Comparison of ENCODE assay signal across 9 cellular contexts in the genomic region with DNA sequence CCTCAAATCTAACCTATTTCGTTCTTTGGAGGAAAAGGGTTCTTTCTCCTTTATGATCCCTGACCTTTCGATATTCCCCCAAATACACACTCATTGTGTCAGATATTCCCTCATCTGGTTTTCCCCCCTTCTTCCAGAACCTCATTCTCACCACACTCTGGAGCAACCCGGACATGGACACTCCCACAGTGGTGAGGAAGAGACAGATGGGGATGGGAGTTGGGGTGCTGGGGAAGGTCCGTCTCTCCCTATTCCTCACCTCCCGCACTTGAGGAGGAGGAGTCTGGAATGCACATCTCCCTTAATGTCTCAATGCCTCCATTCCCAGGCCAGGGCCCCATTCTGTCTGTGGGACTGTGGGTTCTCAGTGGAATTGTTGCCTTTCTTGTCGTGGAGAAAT. TPM values are rescaled to one million over a fixed set of nuclear protein-coding genes. Genes with fewer than 3 reads are reported as not detected.
DNase-seq lines count a peak whose midpoint lies in the region; ATAC-seq and TF ChIP-seq lines count a peak whose summit lies in the region.
"Had no signal": no experiment of that assay in that cellular context is flagged by ENCODE, and none has a peak within 500 bp of the region (broad histone marks: within the 10 kb centered on the region; RNA-seq: fewer than 3 reads in every experiment).

No MANE protein-coding gene starts in this region.

- POLR2A ChIA-PET in CD4-positive, alpha-beta memory T cell (lab: Charles Lee; ENCODE audit: partially characterized antibody) = no interaction called here
- POLR2A ChIA-PET in OCI-LY7 (lab: Charles Lee) = no interaction called here

- CTCF ChIA-PET in CD4-positive, alpha-beta memory T cell (lab: Charles Lee; ENCODE audit: partially characterized antibody) = no interaction called here
- CTCF ChIA-PET in OCI-LY7 (lab: Charles Lee; ENCODE audit: unreplicated experiment) = no interaction called here

- no peaks in the 10 kb centered on the region for H3K27me3 Mint-ChIP-seq in CD4-positive, alpha-beta memory T cell
- H3K27me3 Mint-ChIP-seq in endothelial cell (ENCODE audit: unreplicated experiment) (peaks cover 19% of the 10 kb centered on the region), osteocyte (ENCODE audit: unreplicated experiment) (no peaks in the 10 kb centered on the region)

- H4K20me1 ChIP-seq in OCI-LY7 (ENCODE audit: insufficient read depth, low read length) = no peaks in the 10 kb centered on the region; the same call in 1 of the 2 replicates

- no peak for ATAC-seq in HG03280 (IDR thresholded peaks at IDR 0.05; ENCODE audit: unreplicated experiment)
- ATAC-seq: left lobe of liver had no signal

- no peaks in the 10 kb centered on the region for H3K27me3 ChIP-seq in CD4-positive, alpha-beta memory T cell (ENCODE audit: insufficient read depth, low read length)

- no peak for DNase-seq in CD4-positive, alpha-beta memory T cell
- DNase-seq in OCI-LY7 (ENCODE audit: low spot score) = no peak
- no peak for DNase-seq in endothelial cell (ENCODE audit: low spot score)
- DNase-seq in osteocyte (ENCODE audit: extremely low spot score, unreplicated experiment) = no peak
- DNase-seq in MV-4-11 (lab: John Stamatoyannopoulos, UW) = no peak
- DNase-seq in posterior cingulate gyrus = no peak
- DNase-seq in head of caudate nucleus = no peak

- H3K9me2 ChIP-seq in OCI-LY7 (ENCODE audit: insufficient read depth, low read length) = no peaks in the 10 kb centered on the region

- no peak overlapping the region for H2AFZ ChIP-seq in OCI-LY7 (ENCODE audit: low read length)

- no peak overlapping the region for H3K27ac ChIP-seq in CD4-positive, alpha-beta memory T cell (ENCODE audit: low read depth, low read length)
- no peak overlapping the region for H3K27ac ChIP-seq in OCI-LY7 (ENCODE audit: low read depth, low read length, poor library complexity, severe bottlenecking)

- H3K9me3 ChIP-seq in CD4-positive, alpha-beta memory T cell (ENCODE audit: control insufficient read depth in 1 of 2, low read length in 2 of 2) = no peaks in the 10 kb centered on the region
- no peaks in the 10 kb centered on the region for H3K9me3 ChIP-seq in OCI-LY7 (ENCODE audit: low read length)

- TF ChIP-seq CTCF in OCI-LY7 (conservative IDR thresholded peaks at IDR 0.05; ENCODE audit: low read length) (no peak), endothelial cell (IDR thresholded peaks at IDR 0.05; ENCODE audit: unreplicated experiment) (no peak), osteocyte (IDR thresholded peaks at IDR 0.05) (no peak)

- peaks cover 0 to 2% (median 0%) of the 10 kb centered on the region in 8 donors for H3K9me3 Mint-ChIP-seq in CD4-positive, alpha-beta memory T cell
- H3K9me3 Mint-ChIP-seq in endothelial cell (ENCODE audit: unreplicated experiment) = no peaks in the 10 kb centered on the region
- no peaks in the 10 kb centered on the region for H3K9me3 Mint-ChIP-seq in osteocyte (ENCODE audit: unreplicated experiment)

- H3K36me3 Mint-ChIP-seq in CD4-positive, alpha-beta memory T cell = peaks cover 27 to 58% of the 10 kb centered on the region in 2 donors
- H3K36me3 Mint-ChIP-seq in endothelial cell (ENCODE audit: low read depth, unreplicated experiment) = peaks cover 43% of the 10 kb centered on the region
- H3K36me3 Mint-ChIP-seq in osteocyte (ENCODE audit: unreplicated experiment) = peaks cover 32% of the 10 kb centered on the region

- no TSS peak for BruUV-seq in OCI-LY7 (replicated peaks; lab: Mats Ljungman, UMichigan)

- peaks cover 28% of the 10 kb centered on the region; the same call in 1 of the 2 replicates for H3K79me2 ChIP-seq in OCI-LY7 (ENCODE audit: insufficient read depth, low read depth, low read length)

- H3K4me1 ChIP-seq in CD4-positive, alpha-beta memory T cell (ENCODE audit: insufficient read depth, low read length) = peaks cover 65% of the 10 kb centered on the region
- peaks cover 63% of the 10 kb centered on the region for H3K4me1 ChIP-seq in OCI-LY7 (ENCODE audit: insufficient read depth, low read length, poor library complexity, severe bottlenecking)

- H3K4me2 ChIP-seq in OCI-LY7 (ENCODE audit: low read length) = peak overlapping the region; percentile 100

- peaks cover 18% of the 10 kb centered on the region for H3K36me3 ChIP-seq in CD4-positive, alpha-beta memory T cell (ENCODE audit: insufficient read depth, low read length)
- H3K36me3 ChIP-seq in OCI-LY7 (ENCODE audit: insufficient read depth, low read length) = peaks cover 36% of the 10 kb centered on the region

- intact Hi-C loops in CD4-positive, alpha-beta memory T cell (cut with micrococcal nuclease) = loop anchor here (2.0 to 10.0 kb wide), 6 partner anchors 83 to 1537 kb away; partner anchors contain the start of genes C6orf47, CSNK2B, CUTA and GPANK1
- intact Hi-C loops in OCI-LY7 (cut with micrococcal nuclease; ENCODE audit: unreplicated experiment) = loop anchor here (2.0 to 10.0 kb wide), 2 partner anchors 71 to 213 kb away; partner anchors contain the start of genes CUTA, PHF1 and RPS18
- intact Hi-C loops in posterior cingulate gyrus (cut with DNase I) = loop anchor here (5.0 kb wide), 2 partner anchors 230 to 1005 kb away; no protein-coding TSS in a partner anchor
- intact Hi-C loops in head of caudate nucleus (cut with DNase I) = loop anchor here (5.0 to 10.0 kb wide), 3 partner anchors 45 to 227 kb away; partner anchors contain the start of genes CUTA and PHF1

- H3K4me1 Mint-ChIP-seq in CD4-positive, alpha-beta memory T cell = peaks cover 48 to 92% (median 70%) of the 10 kb centered on the region in 4 donors
- H3K4me1 Mint-ChIP-seq in endothelial cell (ENCODE audit: unreplicated experiment) (peaks cover 70% of the 10 kb centered on the region), osteocyte (ENCODE audit: unreplicated experiment) (peaks cover 76% of the 10 kb centered on the region)

- peak overlapping the region; percentile 99 for H3K4me3 ChIP-seq in CD4-positive, alpha-beta memory T cell (ENCODE audit: low read length in 2 of 2)
- peak overlapping the region; percentile 96 for H3K4me3 ChIP-seq in OCI-LY7 (ENCODE audit: low read depth, low read length, poor library complexity, severe bottlenecking)

- H3K27ac Mint-ChIP-seq in CD4-positive, alpha-beta memory T cell = peak overlapping the region; percentile 22 to 98 (median 79)
- peak overlapping the region; percentile 90 for H3K27ac Mint-ChIP-seq in endothelial cell (ENCODE audit: unreplicated experiment)
- H3K27ac Mint-ChIP-seq in osteocyte (ENCODE audit: unreplicated experiment) = peak overlapping the region; percentile 100

- H3K4me3 Mint-ChIP-seq in CD4-positive, alpha-beta memory T cell = peak overlapping the region; percentile 98 to 100 (median 99)
- H3K4me3 Mint-ChIP-seq in endothelial cell (ENCODE audit: unreplicated experiment) = peak overlapping the region; percentile 100
- peak overlapping the region; percentile 98 for H3K4me3 Mint-ChIP-seq in osteocyte (ENCODE audit: unreplicated experiment)

RNA-seq across cellular contexts. Expression of gene SLC39A7, which starts 1.3 kb away (rescaled TPM):
- 10 to 100 TPM; 40.8 to 40.9 TPM for total RNA-seq in CD4-positive, alpha-beta memory T cell
- polyA plus RNA-seq in CD4-positive, alpha-beta memory T cell = 10 to 100 TPM; 22.9 to 23.1 TPM
- 22.9 and 29.2 TPM in 2 replicates for total RNA-seq in OCI-LY7 (2014; rRNA removed; shearing (Covaris generic))
- total RNA-seq in OCI-LY7 (2022) = 48.3 and 53.2 TPM in 2 replicates
- total RNA-seq in endothelial cell (ENCODE audit: unreplicated experiment) = 108 TPM
- total RNA-seq in osteocyte = 201 and 209 TPM in 2 replicates

RNA-seq across cellular contexts. Expression of gene RXRB, which starts 1.5 kb away (rescaled TPM):
- 10 to 100 TPM; 89.2 to 94.3 TPM for total RNA-seq in CD4-positive, alpha-beta memory T cell
- polyA plus RNA-seq in CD4-positive, alpha-beta memory T cell = 10 to 100 TPM in 1 of 2 donors, 1 to 10 TPM in 1; 5.6 to 11.5 TPM
- 30.6 and 32.5 TPM in 2 replicates for total RNA-seq in OCI-LY7 (2014; rRNA removed; shearing (Covaris generic))
- 47.3 and 48.5 TPM in 2 replicates for total RNA-seq in OCI-LY7 (2022)
- total RNA-seq in endothelial cell (ENCODE audit: unreplicated experiment) = 35.8 TPM
- total RNA-seq in osteocyte = 53.1 and 58.3 TPM in 2 replicates

RNA-seq across cellular contexts. Expression of gene HSD17B8, which starts 2.5 kb away (rescaled TPM):
- 10 to 100 TPM; 20.2 to 22.3 TPM for total RNA-seq in CD4-positive, alpha-beta memory T cell
- 10 to 100 TPM; 57.4 to 77.3 TPM for polyA plus RNA-seq in CD4-positive, alpha-beta memory T cell
- total RNA-seq in OCI-LY7 (2014; rRNA removed; shearing (Covaris generic)) = 11.6 and 21.4 TPM in 2 replicates
- total RNA-seq in OCI-LY7 (2022) = 18.8 and 23.5 TPM in 2 replicates
- 6.5 TPM for total RNA-seq in endothelial cell (ENCODE audit: unreplicated experiment)
- total RNA-seq in osteocyte = 2.4 and 3.5 TPM in 2 replicates

RNA-seq across cellular contexts. Expression of gene RING1, which starts 6.4 kb away (rescaled TPM):
- 10 to 100 TPM; 36.8 to 38.4 TPM for total RNA-seq in CD4-positive, alpha-beta memory T cell
- 1 to 10 TPM; 3.4 to 7.8 TPM for polyA plus RNA-seq in CD4-positive, alpha-beta memory T cell
- total RNA-seq in OCI-LY7 (2014; rRNA removed; shearing (Covaris generic)) = 25.0 and 31.8 TPM in 2 replicates
- 40.0 and 42.7 TPM in 2 replicates for total RNA-seq in OCI-LY7 (2022)
- total RNA-seq in endothelial cell (ENCODE audit: unreplicated experiment) = 19.6 TPM
- 56.6 and 58.8 TPM in 2 replicates for total RNA-seq in osteocyte

RNA-seq across cellular contexts. Expression of gene COL11A2, which starts 9.7 kb away (rescaled TPM):
- total RNA-seq in CD4-positive, alpha-beta memory T cell = 1 to 10 TPM; 1.2 to 1.6 TPM
- polyA plus RNA-seq in CD4-positive, alpha-beta memory T cell = under 1 TPM; 0.40 to 0.49 TPM
- 3.5 and 5.2 TPM in 2 replicates for total RNA-seq in OCI-LY7 (2014; rRNA removed; shearing (Covaris generic))
- 4.5 and 4.6 TPM in 2 replicates for total RNA-seq in OCI-LY7 (2022)
- 127 TPM for total RNA-seq in endothelial cell (ENCODE audit: unreplicated experiment)
- total RNA-seq in osteocyte = 2.7 and 3.3 TPM in 2 replicates
